Comparison of ENCODE assay signal across 18 cellular contexts in genomic region chr10:133162178-133162909, GRCh38. TPM values are rescaled to one million over a fixed set of nuclear protein-coding genes. Genes with fewer than 3 reads are reported as not detected.
A peak's percentile ranks its signal among the peaks of the same experiment; 100 is the strongest.
DNase-seq lines count a peak whose midpoint lies in the region; ATAC-seq, FAIRE-seq and TF ChIP-seq lines count a peak whose summit lies in the region.
"Had no signal": no experiment of that assay in that cellular context is flagged by ENCODE, and none has a peak within 500 bp of the region (broad histone marks: within the 10 kb centered on the region; RNA-seq: fewer than 3 reads in every experiment).

No MANE protein-coding gene starts in this region.

- ATAC-seq in GM23338, result no peak
- ATAC-seq: left colon had no signal

- H2AFZ ChIP-seq in GM23338 (no peak overlapping the region), astrocyte (ENCODE audit: low read depth, low read length) (no peak overlapping the region)

- H3K9me3 ChIP-seq in astrocyte (ENCODE audit: insufficient read depth, low read depth, low read length), result no peaks in the 10 kb centered on the region
- H3K9me3 ChIP-seq: breast epithelium, Peyer's patch had no signal

- H3K4me3 ChIP-seq in GM23338 (no peak overlapping the region), astrocyte (ENCODE audit: insufficient read depth, low read depth, low read length) (no peak overlapping the region)
- H3K4me3 ChIP-seq: Peyer's patch had no signal

- no peaks in the 10 kb centered on the region for H3K79me2 ChIP-seq in GM23338 (replicated peaks; ENCODE audit: insufficient read depth)
- no peaks in the 10 kb centered on the region for H3K79me2 ChIP-seq in astrocyte (ENCODE audit: insufficient read depth, low read length)

- H3K4me2 ChIP-seq in GM23338, result no peak overlapping the region
- H3K4me2 ChIP-seq in astrocyte (ENCODE audit: low read length), result no peak overlapping the region

- no peak for FAIRE-seq in astrocyte (lab: Jason Lieb, UNC)
- FAIRE-seq: GM12891 had no signal

- H3F3A ChIP-seq in GM23338 (replicated peaks; ENCODE audit: low read depth), result 0 out of 2 replicates have a peak, but pooled peaks cover 7% of the 10 kb centered on the region

- no peaks in the 10 kb centered on the region for H3K9me3 Mint-ChIP-seq in GM23338
- no peaks in the 10 kb centered on the region for H3K9me3 Mint-ChIP-seq in astrocyte (ENCODE audit: unreplicated experiment)
- H3K9me3 Mint-ChIP-seq: activated CD4-positive, alpha-beta T cell treated with anti-CD3 and anti-CD28 coated beads, Interleukin-2, amount 10 ng/mL, durations not matched to agents 7 days and 5 days had no signal

- H3K4me1 ChIP-seq in GM23338 (ENCODE audit: insufficient read depth) (peaks cover 13% of the 10 kb centered on the region), astrocyte (ENCODE audit: insufficient read depth, low read length) (no peaks in the 10 kb centered on the region)

- DNase-seq in GM23338 (ENCODE audit: low spot score), result no peak
- no peak for DNase-seq in astrocyte (ENCODE audit: low read depth)
- peak; percentile 37 for DNase-seq in islet precursor cell
- DNase-seq in pons (ENCODE audit: low spot score), result peak; percentile 79
- no peak for DNase-seq in NCI-H2107 (lab: John Stamatoyannopoulos, UW)
- no peak for DNase-seq in NCI-H524 treated with DMSO at 0.1 percent for 48 hours (lab: John Stamatoyannopoulos, UW)
- DNase-seq in activated T-cell treated with anti-CD3 and anti-CD28 coated beads, Interleukin-2, amount 50 U/mL, for 1 hour, result no peak
- no peak for DNase-seq in NCI-H510A treated with DMSO at 0.1 percent for 48 hours (lab: John Stamatoyannopoulos, UW)
- DNase-seq: activated CD4-positive, alpha-beta T cell treated with anti-CD3 and anti-CD28 coated beads, Interleukin-2, amount 10 ng/mL, durations not matched to agents 7 days and 5 days; EL; NCI-H1417 treated with DMSO at 0.1 percent for 48 hours; NCI-H524; stimulated activated CD8-positive, alpha-beta memory T cell treated with anti-CD3 and anti-CD28 coated beads, Interleukin-4, amount 100 ng/mL, for 48 hours had no signal

- H3K4me3 Mint-ChIP-seq in GM23338 (peak overlapping the region; percentile 27; the same call in 1 of the 3 replicates), astrocyte (ENCODE audit: unreplicated experiment) (peak overlapping the region; percentile 40)
- H3K4me3 Mint-ChIP-seq: activated CD4-positive, alpha-beta T cell treated with anti-CD3 and anti-CD28 coated beads, Interleukin-2, amount 10 ng/mL, durations not matched to agents 7 days and 5 days had no signal

- TF ChIP-seq CTCF in GM23338 (conservative IDR thresholded peaks at IDR 0.05; ENCODE audit: low read depth in 2 of 2) (no peak), astrocyte (IDR thresholded peaks at IDR 0.05; ENCODE audit: insufficient read depth, low read depth, low read length) (no peak)

- peaks cover 23% of the 10 kb centered on the region for H3K27me3 Mint-ChIP-seq in GM23338 (ENCODE audit: insufficient read depth, low read depth, poor library complexity)
- peaks cover 19% of the 10 kb centered on the region for H3K27me3 Mint-ChIP-seq in astrocyte (ENCODE audit: low read depth, unreplicated experiment)

- H3K36me3 ChIP-seq in GM23338 (ENCODE audit: insufficient read depth) (no peaks in the 10 kb centered on the region), astrocyte (ENCODE audit: insufficient read depth, low read length) (no peaks in the 10 kb centered on the region)
- H3K36me3 ChIP-seq: breast epithelium, Peyer's patch had no signal

- H3K9me2 ChIP-seq in GM23338 (ENCODE audit: insufficient read depth), result no peaks in the 10 kb centered on the region

- H3K36me3 Mint-ChIP-seq in GM23338 (ENCODE audit: low read depth) (peaks cover 8% of the 10 kb centered on the region; the same call in 1 of the 3 replicates), astrocyte (ENCODE audit: low read depth, unreplicated experiment) (no peaks in the 10 kb centered on the region)

- H3K27ac Mint-ChIP-seq in GM23338 (peak overlapping the region; percentile 84; the same call in 1 of the 2 replicates), astrocyte (ENCODE audit: unreplicated experiment) (no peak overlapping the region)
- H3K27ac Mint-ChIP-seq: activated CD4-positive, alpha-beta T cell treated with anti-CD3 and anti-CD28 coated beads, Interleukin-2, amount 10 ng/mL, durations not matched to agents 7 days and 5 days had no signal

- H4K20me1 ChIP-seq in GM23338 (replicated peaks; ENCODE audit: insufficient read depth), result no peaks in the 10 kb centered on the region
- H4K20me1 ChIP-seq in astrocyte (ENCODE audit: insufficient read depth, low read length), result no peaks in the 10 kb centered on the region

- peaks cover 18% of the 10 kb centered on the region for H3K4me1 Mint-ChIP-seq in GM23338
- peaks cover 2% of the 10 kb centered on the region for H3K4me1 Mint-ChIP-seq in astrocyte (ENCODE audit: low read depth, unreplicated experiment)
- H3K4me1 Mint-ChIP-seq: activated CD4-positive, alpha-beta T cell treated with anti-CD3 and anti-CD28 coated beads, Interleukin-2, amount 10 ng/mL, durations not matched to agents 7 days and 5 days had no signal

- H3K9ac ChIP-seq in astrocyte (ENCODE audit: low read length), result no peak overlapping the region
- H3K9ac ChIP-seq: parathyroid adenoma had no signal

- no peaks in the 10 kb centered on the region for H3K27me3 ChIP-seq in GM23338 (ENCODE audit: insufficient read depth)
- peaks cover 15% of the 10 kb centered on the region for H3K27me3 ChIP-seq in astrocyte (ENCODE audit: insufficient read depth, low read length)

- H3K27ac ChIP-seq in GM23338 (ENCODE audit: low read depth), result no peak overlapping the region
- H3K27ac ChIP-seq in astrocyte (ENCODE audit: low read depth, low read length), result no peak overlapping the region
- H3K27ac ChIP-seq: breast epithelium, parathyroid adenoma, Peyer's patch had no signal

TF ChIP-seq in GM23338, 12 proteins besides CTCF, POLR2A, EP300 and RAD21 (continues in another document):
- TF ChIP-seq STAT1 (IDR thresholded peaks at IDR 0.05; ENCODE audit: unreplicated experiment), result no peak
- no peak for TF ChIP-seq ZNF331 (CRISPR knock-in tag; IDR thresholded peaks at IDR 0.05; ENCODE audit: low read depth)
- no peak for TF ChIP-seq CREB1 (CRISPR knock-in tag; IDR thresholded peaks at IDR 0.05; ENCODE audit: low read depth)
- no peak for TF ChIP-seq ETS1 (IDR thresholded peaks at IDR 0.05)
- TF ChIP-seq NANOG (IDR thresholded peaks at IDR 0.05; ENCODE audit: borderline replicate concordance), result no peak
- TF ChIP-seq EZH2 (IDR thresholded peaks at IDR 0.05; ENCODE audit: low read depth, unreplicated experiment), result no peak
- no peak for TF ChIP-seq REST (IDR thresholded peaks at IDR 0.05; ENCODE audit: unreplicated experiment)
- no peak for TF ChIP-seq ZNF114 (CRISPR knock-in tag; IDR thresholded peaks at IDR 0.05)

RNA-seq across cellular contexts. Expression of gene KNDC1, which starts 2.3 kb away (rescaled TPM):
- total RNA-seq in GM23338 (2014; rRNA removed; shearing (Covaris generic)), result 8.2 and 16.0 TPM in 2 replicates
- 1.8 and 1.9 TPM in 2 replicates for polyA plus RNA-seq in GM23338 (2016; fragmentation: Nextera tagmentation; extraction: Ambion mirVana)
- 2.6 and 4.1 TPM in 2 replicates for total RNA-seq in astrocyte

Comparison
In these comparisons a context has a peak if more than half of its experiments do, and no peak if none do; other contexts are left out.
1. DNase-seq: peak in islet precursor cell (single experiment) and pons (single experiment); none in GM23338 (single experiment), astrocyte (single experiment), NCI-H2107 (single experiment), NCI-H524 treated with DMSO at 0.1 percent for 48 hours (single experiment), activated T-cell treated with anti-CD3 and anti-CD28 coated beads, Interleukin-2, amount 50 U/mL, for 1 hour (single experiment) and NCI-H510A treated with DMSO at 0.1 percent for 48 hours (single experiment).